Comparison of ENCODE assay signal across 8 cellular contexts in genomic region chr1:161367684-161368398, GRCh38. TPM values are rescaled to one million over a fixed set of nuclear protein-coding genes. Genes with fewer than 3 reads are reported as not detected.
DNase-seq lines count a peak whose midpoint lies in the region; ATAC-seq and TF ChIP-seq lines count a peak whose summit lies in the region.

Gene CFAP126, minus strand, starts transcription at chr1:161367876. Its CDS starts 8 bp downstream, at chr1:161367868.

- H2AFZ ChIP-seq in mammary epithelial cell (ENCODE audit: low read depth, low read length) = peak within 1 kb of the TSS; percentile 12

- peaks cover 28% of the 10 kb centered on the region for H3K36me3 ChIP-seq in MG63
- peaks cover 9% of the 10 kb centered on the region for H3K36me3 ChIP-seq in mammary epithelial cell (ENCODE audit: insufficient read depth, low read length)

- in situ Hi-C loops in SK-MEL-5 (cut with HindIII; ENCODE audit: low pct_unique_long_range_greater_than_20kb, low sequenced_read_pairs) = no loop called here
- in situ Hi-C loops in mammary epithelial cell (cut with MboI; ENCODE audit: low sequenced_read_pairs in 2 of 2) = no loop called here

- CTCF ChIA-PET in HEK293T (lab: Yijun Ruan, JAX) (interaction anchor here (1.0 to 1.7 kb wide), 2 partner anchors 14 to 138 kb away, joined by 3 to 7 read pairs; no protein-coding TSS in a partner anchor), mammary epithelial cell (lab: Charles Lee; ENCODE audit: low non-redundant PET) (no interaction called here)

- peak in 1 of 2 donors; percentile 6 for TF ChIP-seq CTCF in mammary epithelial cell (conservative IDR thresholded peaks at IDR 0.05 in 1 of 2, IDR thresholded peaks at IDR 0.05 in 1 of 2; ENCODE audit: extremely low read depth in 1 of 2, insufficient read depth in 1 of 2, low read depth in 1 of 2, low read length in 2 of 2)

- no peak within 1 kb of the TSS for H3K4me2 ChIP-seq in mammary epithelial cell (ENCODE audit: insufficient read depth, low read depth, low read length)

- no peak within 1 kb of the TSS for H3K9ac ChIP-seq in mammary epithelial cell (ENCODE audit: insufficient read depth, low read length)

- ATAC-seq in Right ventricle myocardium inferior = peak; percentile 95

- POLR2A ChIA-PET in HEK293T (lab: Yijun Ruan, JAX) = interaction anchor here (2.1 kb wide), 1 partner anchor 22 kb away, joined by 6 read pairs; no protein-coding TSS in a partner anchor

- H3K9me3 ChIP-seq in MG63 = no peaks in the 10 kb centered on the region
- no peaks in the 10 kb centered on the region for H3K9me3 ChIP-seq in mammary epithelial cell (replicated peaks; ENCODE audit: insufficient read depth, low read length)

- H3K27ac ChIP-seq in mammary epithelial cell (ENCODE audit: insufficient read depth, low read depth, low read length) = peak within 1 kb of the TSS; percentile 59

- dilution Hi-C loops in mammary epithelial cell (cut with HindIII; ENCODE audit: low sequenced_read_pairs) = no loop called here

- WGBS in mammary epithelial cell (ENCODE audit: low coverage, missing lambda C conversion rate) = 25% methylated on average over 6 of the region's 6 CpGs

- H3K27me3 ChIP-seq in MG63 (no peaks in the 10 kb centered on the region), mammary epithelial cell (ENCODE audit: insufficient read depth, low read length) (no peaks in the 10 kb centered on the region)

- no peaks in the 10 kb centered on the region for H3K79me2 ChIP-seq in mammary epithelial cell (ENCODE audit: insufficient read depth, low read length)

- no peaks in the 10 kb centered on the region for H3K4me1 ChIP-seq in mammary epithelial cell (ENCODE audit: insufficient read depth, low read length)

- intact Hi-C loops in Right ventricle myocardium inferior (cut with DNase I) = loop anchor here (5.0 kb wide), 1 partner anchor 141 kb away; the partner anchor contains the start of gene TOMM40L
- intact Hi-C loops in cardiac septum (cut with DNase I) = no loop called here
- intact Hi-C loops in mammary epithelial cell (cut with micrococcal nuclease) = no loop called here

- no TSS peak for BruUV-seq in mammary epithelial cell (replicated peaks; lab: Mats Ljungman, UMichigan)

- DNase-seq in Right ventricle myocardium inferior (ENCODE audit: missing footprints) (peak; percentile 70), cardiac septum (ENCODE audit: low spot score) (no peak), HEK293T (ENCODE audit: extremely low spot score) (peak; percentile 74), MG63 (peak; percentile 51), SK-MEL-5 (ENCODE audit: low read depth, low spot score) (peak; percentile 90), mammary epithelial cell (peak; percentile 72), inferior parietal cortex (ENCODE audit: extremely low spot score) (peak; percentile 65)
- DNase-seq in stimulated activated CD4-positive, alpha-beta T cell treated with anti-CD3 and anti-CD28 coated beads, Interleukin-4, amount 100 ng/mL, for 24 hours = peak; percentile 31

- no peaks in the 10 kb centered on the region for H4K20me1 ChIP-seq in mammary epithelial cell (ENCODE audit: insufficient read depth, low read length)

- no peak within 1 kb of the TSS for H3K4me3 ChIP-seq in MG63
- H3K4me3 ChIP-seq in mammary epithelial cell (replicated peaks in 1 of 3; ENCODE audit: insufficient read depth in 1 of 3, low read depth in 2 of 3, low read length in 3 of 3) = no peak within 1 kb of the TSS

TF ChIP-seq in HEK293T, 16 proteins besides CTCF, POLR2A, EP300 and RAD21:
- TF ChIP-seq SUZ12 (IDR thresholded peaks at IDR 0.05) (no peak), TARDBP (IDR thresholded peaks at IDR 0.05) (no peak), FOXA1 (IDR thresholded peaks at IDR 0.05) (no peak), LEF1 (IDR thresholded peaks at IDR 0.05; ENCODE audit: borderline replicate concordance) (no peak), ARNT (IDR thresholded peaks at IDR 0.05) (no peak), CTBP1 (IDR thresholded peaks at IDR 0.05; ENCODE audit: borderline replicate concordance) (no peak), PKNOX1 (IDR thresholded peaks at IDR 0.05) (no peak), HDGF (IDR thresholded peaks at IDR 0.05; ENCODE audit: borderline replicate concordance) (no peak), NFRKB (IDR thresholded peaks at IDR 0.05) (no peak), SP1 (IDR thresholded peaks at IDR 0.05) (no peak), BHLHE40 (IDR thresholded peaks at IDR 0.05; ENCODE audit: borderline replicate concordance) (no peak), ZNF384 (IDR thresholded peaks at IDR 0.05) (no peak), FOXM1 (IDR thresholded peaks at IDR 0.05; ENCODE audit: borderline replicate concordance) (no peak)
TF ChIP-seq in HEK293T: peak in this region for 0.

RNA-seq across cellular contexts. Expression of gene CFAP126, which starts in this region (rescaled TPM):
- total RNA-seq in Right ventricle myocardium inferior (not detected), cardiac septum (not detected), mammary epithelial cell (not detected)
- not detected in 2 replicates for total RNA-seq in MG63 (2014; rRNA removed; shearing (Covaris generic); ENCODE audit: low replicate concordance)
- not detected in 2 replicates for total RNA-seq in SK-MEL-5 (2014; rRNA removed; shearing (Covaris generic))
- polyA plus RNA-seq in SK-MEL-5 (2015; cell fraction: cytosol; rRNA removed) = not detected in 2 replicates
- polyA plus RNA-seq in SK-MEL-5 (2015; cell fraction: nucleus; rRNA removed) = not detected in 2 replicates
- not detected for polyA plus RNA-seq in mammary epithelial cell
- not detected for polyA minus RNA-seq in mammary epithelial cell

Comparison
In these comparisons a context has a peak if more than half of its experiments do, and no peak if none do; other contexts are left out.
1. Peak in DNase-seq and ATAC-seq in Right ventricle myocardium inferior; RNA of the gene not detected or under 1 TPM.
2. Peak in DNase-seq in MG63; RNA of the gene not detected or under 1 TPM.
3. Peak in DNase-seq in SK-MEL-5; RNA of the gene not detected or under 1 TPM.
4. Peak in DNase-seq and H3K27ac ChIP-seq in mammary epithelial cell; RNA of the gene not detected or under 1 TPM.